In genomic region chr16:89921699-89922476, GRCh38 we compare ENCODE assay signal across 1 cellular context.
TF ChIP-seq lines count a peak whose summit lies in the region.

No MANE protein-coding gene starts in this region.

TF ChIP-seq in HepG2, 621 proteins besides CTCF, POLR2A, EP300 and RAD21 (continued from another document and continues in another):
- TF ChIP-seq, protein P1, sequence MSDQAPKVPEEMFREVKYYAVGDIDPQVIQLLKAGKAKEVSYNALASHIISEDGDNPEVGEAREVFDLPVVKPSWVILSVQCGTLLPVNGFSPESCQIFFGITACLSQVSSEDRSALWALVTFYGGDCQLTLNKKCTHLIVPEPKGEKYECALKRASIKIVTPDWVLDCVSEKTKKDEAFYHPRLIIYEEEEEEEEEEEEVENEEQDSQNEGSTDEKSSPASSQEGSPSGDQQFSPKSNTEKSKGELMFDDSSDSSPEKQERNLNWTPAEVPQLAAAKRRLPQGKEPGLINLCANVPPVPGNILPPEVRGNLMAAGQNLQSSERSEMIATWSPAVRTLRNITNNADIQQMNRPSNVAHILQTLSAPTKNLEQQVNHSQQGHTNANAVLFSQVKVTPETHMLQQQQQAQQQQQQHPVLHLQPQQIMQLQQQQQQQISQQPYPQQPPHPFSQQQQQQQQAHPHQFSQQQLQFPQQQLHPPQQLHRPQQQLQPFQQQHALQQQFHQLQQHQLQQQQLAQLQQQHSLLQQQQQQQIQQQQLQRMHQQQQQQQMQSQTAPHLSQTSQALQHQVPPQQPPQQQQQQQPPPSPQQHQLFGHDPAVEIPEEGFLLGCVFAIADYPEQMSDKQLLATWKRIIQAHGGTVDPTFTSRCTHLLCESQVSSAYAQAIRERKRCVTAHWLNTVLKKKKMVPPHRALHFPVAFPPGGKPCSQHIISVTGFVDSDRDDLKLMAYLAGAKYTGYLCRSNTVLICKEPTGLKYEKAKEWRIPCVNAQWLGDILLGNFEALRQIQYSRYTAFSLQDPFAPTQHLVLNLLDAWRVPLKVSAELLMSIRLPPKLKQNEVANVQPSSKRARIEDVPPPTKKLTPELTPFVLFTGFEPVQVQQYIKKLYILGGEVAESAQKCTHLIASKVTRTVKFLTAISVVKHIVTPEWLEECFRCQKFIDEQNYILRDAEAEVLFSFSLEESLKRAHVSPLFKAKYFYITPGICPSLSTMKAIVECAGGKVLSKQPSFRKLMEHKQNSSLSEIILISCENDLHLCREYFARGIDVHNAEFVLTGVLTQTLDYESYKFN (CRISPR knock-in tag; conservative IDR thresholded peaks at IDR 0.05), result peak; percentile 42
- TF ChIP-seq PREB (CRISPR knock-in tag; IDR thresholded peaks at IDR 0.05) (no peak), ZNF576 (CRISPR knock-in tag; IDR thresholded peaks at IDR 0.05) (no peak), ZNF136 (CRISPR knock-in tag; IDR thresholded peaks at IDR 0.05; ENCODE audit: low read depth) (no peak), KLF9 (CRISPR knock-in tag; IDR thresholded peaks at IDR 0.05; ENCODE audit: low read depth) (no peak; the same call in 1 of the 2 replicates), ZNF3 (CRISPR knock-in tag; IDR thresholded peaks at IDR 0.05) (no peak), MEIS1 (CRISPR knock-in tag; IDR thresholded peaks at IDR 0.05; ENCODE audit: borderline replicate concordance) (no peak), FIP1L1 (IDR thresholded peaks at IDR 0.05; ENCODE audit: borderline replicate concordance, insufficient read depth, low read depth, low read length) (no peak), ZNF788 (CRISPR knock-in tag; IDR thresholded peaks at IDR 0.05; ENCODE audit: borderline replicate concordance) (0 out of 2 replicates have a peak, but pooled peaks have one; percentile 59), ZNF570 (CRISPR knock-in tag; IDR thresholded peaks at IDR 0.05; ENCODE audit: borderline replicate concordance) (no peak), WIZ (CRISPR knock-in tag; IDR thresholded peaks at IDR 0.05) (0 out of 2 replicates have a peak, but pooled peaks have one; percentile 7), SPEN (CRISPR knock-in tag; IDR thresholded peaks at IDR 0.05; ENCODE audit: low read depth) (peak; percentile 66; the same call in 1 of the 2 replicates), FOXJ3 (CRISPR knock-in tag; IDR thresholded peaks at IDR 0.05; ENCODE audit: borderline replicate concordance) (no peak), TEF (CRISPR knock-in tag; IDR thresholded peaks at IDR 0.05) (peak; percentile 56; the same call in 1 of the 2 replicates), ZNF510 (CRISPR knock-in tag; IDR thresholded peaks at IDR 0.05; ENCODE audit: low read depth) (no peak), ZNF597 (CRISPR knock-in tag; IDR thresholded peaks at IDR 0.05) (no peak), ZBTB2 (CRISPR knock-in tag; IDR thresholded peaks at IDR 0.05; ENCODE audit: low read depth) (no peak), DMAP1 (CRISPR knock-in tag; IDR thresholded peaks at IDR 0.05) (peak; percentile 72), NFATC3 (CRISPR knock-in tag; IDR thresholded peaks at IDR 0.05) (0 out of 2 replicates have a peak, but pooled peaks have one; percentile 88), ZFP41 (CRISPR knock-in tag; IDR thresholded peaks at IDR 0.05; ENCODE audit: borderline replicate concordance) (peak; percentile 90), ZNF616 (CRISPR knock-in tag; IDR thresholded peaks at IDR 0.05; ENCODE audit: low read depth) (no peak), PCBP1 (IDR thresholded peaks at IDR 0.05; ENCODE audit: borderline replicate concordance, low read depth, low read length) (peak; percentile 15; the same call in 1 of the 2 replicates), ZNF552 (CRISPR knock-in tag; IDR thresholded peaks at IDR 0.05; ENCODE audit: borderline replicate concordance) (no peak; the same call in 1 of the 2 replicates), HMGXB4 (CRISPR knock-in tag; IDR thresholded peaks at IDR 0.05; ENCODE audit: borderline replicate concordance in 1 of 2, low read depth in 1 of 2) (no peak; a peak in 1 of 4 replicates), SMAD9 (CRISPR knock-in tag; IDR thresholded peaks at IDR 0.05) (no peak), ZNF816 (CRISPR knock-in tag; IDR thresholded peaks at IDR 0.05; ENCODE audit: borderline replicate concordance) (no peak), MLLT10 (CRISPR knock-in tag; IDR thresholded peaks at IDR 0.05) (no peak), KLF11 (CRISPR knock-in tag; IDR thresholded peaks at IDR 0.05) (0 out of 2 replicates have a peak, but pooled peaks have one; percentile 42), ZNF138 (CRISPR knock-in tag; IDR thresholded peaks at IDR 0.05; ENCODE audit: low read depth) (no peak), FOSL1 (CRISPR knock-in tag; IDR thresholded peaks at IDR 0.05; ENCODE audit: borderline replicate concordance) (peak; percentile 77), NONO (IDR thresholded peaks at IDR 0.05) (no peak), NONO (CRISPR knock-in tag; conservative IDR thresholded peaks at IDR 0.05) (no peak; the same call in 1 of the 2 replicates), SNRNP70 (IDR thresholded peaks at IDR 0.05; ENCODE audit: low read depth, low read length) (no peak), REPIN1 (CRISPR knock-in tag; IDR thresholded peaks at IDR 0.05; ENCODE audit: borderline replicate concordance, low read depth) (0 out of 2 replicates have a peak, but pooled peaks have one; percentile 10), KMT2B (CRISPR knock-in tag; IDR thresholded peaks at IDR 0.05) (peak; percentile 67), ZNF543 (CRISPR knock-in tag; IDR thresholded peaks at IDR 0.05) (no peak)
- TF ChIP-seq, protein P2, sequence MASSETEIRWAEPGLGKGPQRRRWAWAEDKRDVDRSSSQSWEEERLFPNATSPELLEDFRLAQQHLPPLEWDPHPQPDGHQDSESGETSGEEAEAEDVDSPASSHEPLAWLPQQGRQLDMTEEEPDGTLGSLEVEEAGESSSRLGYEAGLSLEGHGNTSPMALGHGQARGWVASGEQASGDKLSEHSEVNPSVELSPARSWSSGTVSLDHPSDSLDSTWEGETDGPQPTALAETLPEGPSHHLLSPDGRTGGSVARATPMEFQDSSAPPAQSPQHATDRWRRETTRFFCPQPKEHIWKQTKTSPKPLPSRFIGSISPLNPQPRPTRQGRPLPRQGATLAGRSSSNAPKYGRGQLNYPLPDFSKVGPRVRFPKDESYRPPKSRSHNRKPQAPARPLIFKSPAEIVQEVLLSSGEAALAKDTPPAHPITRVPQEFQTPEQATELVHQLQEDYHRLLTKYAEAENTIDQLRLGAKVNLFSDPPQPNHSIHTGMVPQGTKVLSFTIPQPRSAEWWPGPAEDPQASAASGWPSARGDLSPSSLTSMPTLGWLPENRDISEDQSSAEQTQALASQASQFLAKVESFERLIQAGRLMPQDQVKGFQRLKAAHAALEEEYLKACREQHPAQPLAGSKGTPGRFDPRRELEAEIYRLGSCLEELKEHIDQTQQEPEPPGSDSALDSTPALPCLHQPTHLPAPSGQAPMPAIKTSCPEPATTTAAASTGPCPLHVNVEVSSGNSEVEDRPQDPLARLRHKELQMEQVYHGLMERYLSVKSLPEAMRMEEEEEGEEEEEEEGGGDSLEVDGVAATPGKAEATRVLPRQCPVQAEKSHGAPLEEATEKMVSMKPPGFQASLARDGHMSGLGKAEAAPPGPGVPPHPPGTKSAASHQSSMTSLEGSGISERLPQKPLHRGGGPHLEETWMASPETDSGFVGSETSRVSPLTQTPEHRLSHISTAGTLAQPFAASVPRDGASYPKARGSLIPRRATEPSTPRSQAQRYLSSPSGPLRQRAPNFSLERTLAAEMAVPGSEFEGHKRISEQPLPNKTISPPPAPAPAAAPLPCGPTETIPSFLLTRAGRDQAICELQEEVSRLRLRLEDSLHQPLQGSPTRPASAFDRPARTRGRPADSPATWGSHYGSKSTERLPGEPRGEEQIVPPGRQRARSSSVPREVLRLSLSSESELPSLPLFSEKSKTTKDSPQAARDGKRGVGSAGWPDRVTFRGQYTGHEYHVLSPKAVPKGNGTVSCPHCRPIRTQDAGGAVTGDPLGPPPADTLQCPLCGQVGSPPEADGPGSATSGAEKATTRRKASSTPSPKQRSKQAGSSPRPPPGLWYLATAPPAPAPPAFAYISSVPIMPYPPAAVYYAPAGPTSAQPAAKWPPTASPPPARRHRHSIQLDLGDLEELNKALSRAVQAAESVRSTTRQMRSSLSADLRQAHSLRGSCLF (CRISPR knock-in tag; IDR thresholded peaks at IDR 0.05; ENCODE audit: borderline replicate concordance), result no peak
- TF ChIP-seq, protein P3, sequence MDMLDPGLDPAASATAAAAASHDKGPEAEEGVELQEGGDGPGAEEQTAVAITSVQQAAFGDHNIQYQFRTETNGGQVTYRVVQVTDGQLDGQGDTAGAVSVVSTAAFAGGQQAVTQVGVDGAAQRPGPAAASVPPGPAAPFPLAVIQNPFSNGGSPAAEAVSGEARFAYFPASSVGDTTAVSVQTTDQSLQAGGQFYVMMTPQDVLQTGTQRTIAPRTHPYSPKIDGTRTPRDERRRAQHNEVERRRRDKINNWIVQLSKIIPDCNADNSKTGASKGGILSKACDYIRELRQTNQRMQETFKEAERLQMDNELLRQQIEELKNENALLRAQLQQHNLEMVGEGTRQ (IDR thresholded peaks at IDR 0.05; ENCODE audit: low read depth, low read length), result no peak
- TF ChIP-seq, protein P3 (CRISPR knock-in tag; IDR thresholded peaks at IDR 0.05; ENCODE audit: borderline replicate concordance), result no peak
- TF ChIP-seq, protein P4, sequence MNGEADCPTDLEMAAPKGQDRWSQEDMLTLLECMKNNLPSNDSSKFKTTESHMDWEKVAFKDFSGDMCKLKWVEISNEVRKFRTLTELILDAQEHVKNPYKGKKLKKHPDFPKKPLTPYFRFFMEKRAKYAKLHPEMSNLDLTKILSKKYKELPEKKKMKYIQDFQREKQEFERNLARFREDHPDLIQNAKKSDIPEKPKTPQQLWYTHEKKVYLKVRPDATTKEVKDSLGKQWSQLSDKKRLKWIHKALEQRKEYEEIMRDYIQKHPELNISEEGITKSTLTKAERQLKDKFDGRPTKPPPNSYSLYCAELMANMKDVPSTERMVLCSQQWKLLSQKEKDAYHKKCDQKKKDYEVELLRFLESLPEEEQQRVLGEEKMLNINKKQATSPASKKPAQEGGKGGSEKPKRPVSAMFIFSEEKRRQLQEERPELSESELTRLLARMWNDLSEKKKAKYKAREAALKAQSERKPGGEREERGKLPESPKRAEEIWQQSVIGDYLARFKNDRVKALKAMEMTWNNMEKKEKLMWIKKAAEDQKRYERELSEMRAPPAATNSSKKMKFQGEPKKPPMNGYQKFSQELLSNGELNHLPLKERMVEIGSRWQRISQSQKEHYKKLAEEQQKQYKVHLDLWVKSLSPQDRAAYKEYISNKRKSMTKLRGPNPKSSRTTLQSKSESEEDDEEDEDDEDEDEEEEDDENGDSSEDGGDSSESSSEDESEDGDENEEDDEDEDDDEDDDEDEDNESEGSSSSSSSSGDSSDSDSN (CRISPR knock-in tag; IDR thresholded peaks at IDR 0.05), result peak; percentile 94
- TF ChIP-seq, protein P5, sequence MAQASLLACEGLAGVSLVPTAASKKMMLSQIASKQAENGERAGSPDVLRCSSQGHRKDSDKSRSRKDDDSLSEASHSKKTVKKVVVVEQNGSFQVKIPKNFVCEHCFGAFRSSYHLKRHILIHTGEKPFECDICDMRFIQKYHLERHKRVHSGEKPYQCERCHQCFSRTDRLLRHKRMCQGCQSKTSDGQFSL (CRISPR knock-in tag; IDR thresholded peaks at IDR 0.05), result no peak
